Comparison of ENCODE assay signal across 36 cellular contexts in the genomic region with DNA sequence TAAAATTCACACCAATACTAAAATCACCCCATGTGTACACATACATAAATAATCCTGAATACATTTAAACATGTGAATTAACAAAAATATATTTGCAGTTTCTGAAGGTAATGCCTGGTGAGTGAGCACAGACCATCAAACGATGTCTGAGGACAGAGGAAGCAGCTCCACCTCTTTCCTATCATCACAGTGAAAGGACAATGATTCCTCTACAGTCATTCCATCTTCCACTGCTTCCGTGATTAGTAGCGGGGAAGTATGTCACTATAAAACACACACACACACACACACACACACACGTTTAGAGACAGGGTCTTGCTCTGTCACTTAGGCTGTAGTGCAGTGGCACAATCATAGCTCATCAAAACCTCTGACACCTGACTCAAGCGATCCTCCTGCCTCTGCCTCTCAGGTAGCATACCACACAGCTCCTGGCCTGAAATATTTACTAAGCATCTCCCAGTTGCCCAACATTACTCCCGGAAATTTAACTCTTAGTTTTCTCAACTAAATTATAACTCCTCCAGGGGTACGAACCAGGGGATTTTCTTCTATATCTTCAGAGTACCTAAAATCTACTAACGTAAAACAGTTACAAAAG.
"Had no signal": no experiment of that assay in that cellular context is flagged by ENCODE, and none has a peak within 500 bp of the region (broad histone marks: within the 10 kb centered on the region; RNA-seq: fewer than 3 reads in every experiment).

No MANE protein-coding gene starts in this region.

- H3K27me3 ChIP-seq: brain microvascular endothelial cell, esophagus squamous epithelium, gastrocnemius medialis, hepatocyte, neutrophil, vagina had no signal

- ATAC-seq: activated CD4-positive, CD25-positive, alpha-beta regulatory T cell treated with anti-CD3 and anti-CD28 coated beads, Interleukin-2, amount 50 U/mL, for 24 hours; gastrocnemius medialis; mucosa of descending colon; stimulated activated memory B cell treated with anti-CD40 and anti-IgM and Interleukin-4, amounts not matched to agents 10 μg/mL and 1 μg/mL and 100 μg/mL, for 72 hours; stimulated activated naive CD8-positive, alpha-beta T cell treated with anti-CD3 and anti-CD28 coated beads, Interleukin-15, amount 100 ng/mL, for 72 hours had no signal

- H3K27ac Mint-ChIP-seq: activated naive CD4-positive, alpha-beta T cell treated with anti-CD3 and anti-CD28 coated beads, Interleukin-2, amount 10 ng/mL, durations not matched to agents 7 days and 5 days; activated naive CD8-positive, alpha-beta T cell treated with anti-CD3 and anti-CD28 coated beads, Interleukin-2, amount 10 ng/mL, durations not matched to agents 7 days and 5 days; activated T-helper 1 cell treated with anti-CD3 and anti-CD28 coated beads, Interleukin-12 subunit alpha, Interleukin-12 subunit beta, Interleukin-2, Interleukin-4 antibody, amounts not matched to agents 30 ng/mL and 10 ng/mL and 1 ng/mL, durations not matched to agents 14 hours and 24 hours and 36 hours; nephron; progenitor cell of endocrine pancreas; stimulated activated memory B cell treated with anti-CD40 and anti-IgM and Interleukin-4, amounts not matched to agents 10 μg/mL and 1 μg/mL and 100 μg/mL, for 72 hours; stimulated activated naive CD8-positive, alpha-beta T cell treated with anti-CD3 and anti-CD28 coated beads, Interleukin-15, amount 100 ng/mL, for 72 hours; type B pancreatic cell had no signal

- DNase-seq: activated CD4-positive, alpha-beta T cell treated with anti-CD3 and anti-CD28 coated beads for 48 hours; activated CD4-positive, alpha-beta T cell treated with anti-CD3 and anti-CD28 coated beads, Interleukin-2, amount 50 U/mL, for 48 hours; activated CD8-positive, alpha-beta memory T cell treated with anti-CD3 and anti-CD28 coated beads, Interleukin-2, amount 50 U/mL, for 4 hours; activated gamma-delta T cell; activated naive CD4-positive, alpha-beta T cell treated with anti-CD3 and anti-CD28 coated beads, Interleukin-2, amount 10 ng/mL, durations not matched to agents 7 days and 5 days; activated naive CD8-positive, alpha-beta T cell treated with anti-CD3 and anti-CD28 coated beads, Interleukin-2, amount 10 ng/mL, durations not matched to agents 7 days and 5 days; activated T-cell treated with anti-CD3 and anti-CD28 coated beads, Interleukin-2, amount 50 U/mL, for 1 hour; amniotic stem cell; brain microvascular endothelial cell; central memory CD4-positive, alpha-beta T cell; endodermal cell; esophagus squamous epithelium; gastrocnemius medialis; glutamatergic neuron; mucosa of descending colon; stimulated activated CD4-positive, alpha-beta T cell treated with anti-CD3 and anti-CD28 coated beads, Interleukin-1b, Interleukin-23, amount 100 ng/mL, for 48 hours; stimulated activated CD4-positive, alpha-beta T cell treated with anti-CD3 and anti-CD28 coated beads, Interleukin-4, amount 100 ng/mL, for 4 hours; stimulated activated CD8-positive, alpha-beta memory T cell treated with anti-CD3 and anti-CD28 coated beads, Interleukin-4, amount 100 ng/mL, for 48 hours; stimulated activated naive CD8-positive, alpha-beta T cell treated with anti-CD3 and anti-CD28 coated beads, Interleukin-15, amount 100 ng/mL, for 72 hours; substantia nigra; T-helper 1 cell; WERI-Rb-1 had no signal

- H2AFZ ChIP-seq: hepatocyte had no signal

- H3K9me3 Mint-ChIP-seq: stimulated activated memory B cell treated with anti-CD40 and anti-IgM and Interleukin-4, amounts not matched to agents 10 μg/mL and 1 μg/mL and 100 μg/mL, for 72 hours had no signal

- H3K4me3 Mint-ChIP-seq: activated naive CD4-positive, alpha-beta T cell treated with anti-CD3 and anti-CD28 coated beads, Interleukin-2, amount 10 ng/mL, durations not matched to agents 7 days and 5 days; activated naive CD8-positive, alpha-beta T cell treated with anti-CD3 and anti-CD28 coated beads, Interleukin-2, amount 10 ng/mL, durations not matched to agents 7 days and 5 days; activated T-helper 1 cell treated with anti-CD3 and anti-CD28 coated beads, Interleukin-12 subunit alpha, Interleukin-12 subunit beta, Interleukin-2, Interleukin-4 antibody, amounts not matched to agents 30 ng/mL and 10 ng/mL and 1 ng/mL, durations not matched to agents 14 hours and 24 hours and 36 hours; endodermal cell; nephron; stimulated activated memory B cell treated with anti-CD40 and anti-IgM and Interleukin-4, amounts not matched to agents 10 μg/mL and 1 μg/mL and 100 μg/mL, for 72 hours; stimulated activated naive CD8-positive, alpha-beta T cell treated with anti-CD3 and anti-CD28 coated beads, Interleukin-15, amount 100 ng/mL, for 72 hours; type B pancreatic cell had no signal

- H3K9me3 ChIP-seq: esophagus squamous epithelium, gastrocnemius medialis, mucosa of descending colon, neutrophil, vagina had no signal

- H3K4me1 Mint-ChIP-seq: activated naive CD4-positive, alpha-beta T cell treated with anti-CD3 and anti-CD28 coated beads, Interleukin-2, amount 10 ng/mL, durations not matched to agents 7 days and 5 days; nephron had no signal

- H3K4me1 ChIP-seq: vagina had no signal

- FAIRE-seq: astrocyte, keratinocyte, TTC549 had no signal

- H3K4me3 ChIP-seq: esophagus squamous epithelium, gastrocnemius medialis, hepatocyte, lung, mucosa of descending colon, smooth muscle cell, vagina had no signal

- H3K36me3 ChIP-seq: brain microvascular endothelial cell, esophagus squamous epithelium, gastrocnemius medialis, neutrophil, vagina, WERI-Rb-1 had no signal

- H3K4me2 ChIP-seq: hepatocyte, smooth muscle cell had no signal

- H3K27me3 Mint-ChIP-seq: activated naive CD4-positive, alpha-beta T cell treated with anti-CD3 and anti-CD28 coated beads, Interleukin-2, amount 10 ng/mL, durations not matched to agents 7 days and 5 days; activated naive CD8-positive, alpha-beta T cell treated with anti-CD3 and anti-CD28 coated beads, Interleukin-2, amount 10 ng/mL, durations not matched to agents 7 days and 5 days; progenitor cell of endocrine pancreas; stimulated activated memory B cell treated with anti-CD40 and anti-IgM and Interleukin-4, amounts not matched to agents 10 μg/mL and 1 μg/mL and 100 μg/mL, for 72 hours; stimulated activated naive CD8-positive, alpha-beta T cell treated with anti-CD3 and anti-CD28 coated beads, Interleukin-15, amount 100 ng/mL, for 72 hours; type B pancreatic cell had no signal

- H3K27ac ChIP-seq: brain microvascular endothelial cell, esophagus squamous epithelium, gastrocnemius medialis, hepatocyte, neutrophil, vagina, WERI-Rb-1 had no signal
